Comparison of ENCODE assay signal across 14 cellular contexts in the genomic region with DNA sequence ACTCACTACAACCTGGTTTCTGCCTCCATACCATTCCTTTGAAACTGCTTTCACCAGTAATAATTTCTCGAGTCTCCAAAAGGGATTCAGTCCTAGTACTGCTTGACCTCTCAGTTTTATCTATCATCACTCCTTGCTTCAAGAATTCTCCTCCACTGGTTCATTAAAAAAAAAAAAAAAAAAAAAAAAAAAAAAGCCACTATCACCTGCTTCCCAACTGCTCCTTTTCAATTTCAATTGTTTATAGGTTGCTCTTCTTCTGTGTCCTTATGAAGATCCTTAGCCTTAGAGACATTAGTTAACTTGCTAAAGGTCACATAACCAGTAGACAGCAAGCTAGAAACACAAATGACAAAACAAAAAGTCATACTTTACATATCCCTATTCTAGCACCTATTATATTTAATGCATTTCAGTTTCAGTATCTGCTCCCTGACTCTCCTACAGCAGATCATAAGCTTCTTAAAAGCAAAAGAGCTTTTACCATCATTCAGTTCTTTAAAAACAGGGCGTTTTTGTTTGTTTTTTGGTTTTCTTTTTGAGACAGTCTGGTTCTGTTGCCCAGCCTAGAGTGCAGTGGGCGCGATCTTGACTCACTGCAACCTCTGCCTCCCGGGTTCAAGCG. TPM values are rescaled to one million over a fixed set of nuclear protein-coding genes. Genes with fewer than 3 reads are reported as not detected.
DNase-seq lines count a peak whose midpoint lies in the region; ATAC-seq and TF ChIP-seq lines count a peak whose summit lies in the region.
"Had no signal": no experiment of that assay in that cellular context is flagged by ENCODE, and none has a peak within 500 bp of the region (broad histone marks: within the 10 kb centered on the region; RNA-seq: fewer than 3 reads in every experiment).

No MANE protein-coding gene starts in this region.

- H3K36me3 Mint-ChIP-seq in natural killer cell: no peaks in the 10 kb centered on the region
- no peaks in the 10 kb centered on the region for H3K36me3 Mint-ChIP-seq in natural killer cell treated with Interleukin-12 subunit alpha and Interleukin-12 subunit beta and Interleukin-15 and Interleukin-18, amount 100 ng/mL, for 72 hours
- H3K36me3 Mint-ChIP-seq in activated T-helper 17 cell treated with anti-CD3 and anti-CD28 coated beads, Interleukin-2, amount 50 U/mL, for 72 hours (ENCODE audit: low read depth): peaks cover 36% of the 10 kb centered on the region

- TF ChIP-seq CTCF in natural killer cell (IDR thresholded peaks at IDR 0.05): no peak

- H3K4me1 Mint-ChIP-seq in natural killer cell: peaks cover 54 to 58% of the 10 kb centered on the region in 2 donors
- H3K4me1 Mint-ChIP-seq in natural killer cell treated with Interleukin-12 subunit alpha and Interleukin-12 subunit beta and Interleukin-15 and Interleukin-18, amount 100 ng/mL, for 72 hours (ENCODE audit: low read depth in 2 of 2): peaks cover 47 to 52% of the 10 kb centered on the region in 2 donors
- peaks cover 44% of the 10 kb centered on the region for H3K4me1 Mint-ChIP-seq in activated T-helper 17 cell treated with anti-CD3 and anti-CD28 coated beads, Interleukin-2, amount 50 U/mL, for 72 hours

- no peak for DNase-seq in natural killer cell
- DNase-seq in natural killer cell treated with Interleukin-12 subunit alpha and Interleukin-12 subunit beta and Interleukin-15 and Interleukin-18, amount 100 ng/mL, for 72 hours (ENCODE audit: low spot score): no peak
- no peak for DNase-seq in germinal center (ENCODE audit: low spot score)
- DNase-seq in NCI-H1436 treated with DMSO at 0.1 percent for 48 hours (lab: John Stamatoyannopoulos, UW): no peak
- DNase-seq: activated CD4-positive, CD25-positive, alpha-beta regulatory T cell treated with anti-CD3 and anti-CD28 coated beads, Interleukin-2, amount 50 U/mL, for 72 hours; DMS 273 treated with DMSO at 0.1 percent for 48 hours; Karpas-422; NCI-H1436; NCI-H345; thyroid gland had no signal

- intact Hi-C loops in natural killer cell (cut with micrococcal nuclease): no loop called here

- H3K27me3 Mint-ChIP-seq in natural killer cell (ENCODE audit: low read depth in 2 of 2): no peaks in the 10 kb centered on the region
- H3K27me3 Mint-ChIP-seq in natural killer cell treated with Interleukin-12 subunit alpha and Interleukin-12 subunit beta and Interleukin-15 and Interleukin-18, amount 100 ng/mL, for 72 hours: no peaks in the 10 kb centered on the region
- no peaks in the 10 kb centered on the region for H3K27me3 Mint-ChIP-seq in activated T-helper 17 cell treated with anti-CD3 and anti-CD28 coated beads, Interleukin-2, amount 50 U/mL, for 72 hours

- H3K9me3 Mint-ChIP-seq in natural killer cell: no peaks in the 10 kb centered on the region
- H3K9me3 Mint-ChIP-seq in natural killer cell treated with Interleukin-12 subunit alpha and Interleukin-12 subunit beta and Interleukin-15 and Interleukin-18, amount 100 ng/mL, for 72 hours: no peaks in the 10 kb centered on the region
- no peaks in the 10 kb centered on the region for H3K9me3 Mint-ChIP-seq in activated T-helper 17 cell treated with anti-CD3 and anti-CD28 coated beads, Interleukin-2, amount 50 U/mL, for 72 hours

- ATAC-seq in natural killer cell: peak in 1 of 3 donors; percentile 48
- no peak for ATAC-seq in natural killer cell treated with Interleukin-12 subunit alpha and Interleukin-12 subunit beta and Interleukin-15 and Interleukin-18, amount 100 ng/mL, for 72 hours
- ATAC-seq in GM21786 (IDR thresholded peaks at IDR 0.05; ENCODE audit: unreplicated experiment): peak; percentile 55
- ATAC-seq in activated T-helper 17 cell treated with anti-CD3 and anti-CD28 coated beads, Interleukin-2, amount 50 U/mL, for 72 hours (replicated peaks): no peak
- no peak for ATAC-seq in GM18520 (IDR thresholded peaks at IDR 0.05; ENCODE audit: unreplicated experiment)
- ATAC-seq: Right ventricle myocardium inferior had no signal

- no peak overlapping the region for H3K4me3 Mint-ChIP-seq in natural killer cell
- H3K4me3 Mint-ChIP-seq in natural killer cell treated with Interleukin-12 subunit alpha and Interleukin-12 subunit beta and Interleukin-15 and Interleukin-18, amount 100 ng/mL, for 72 hours: no peak overlapping the region
- H3K4me3 Mint-ChIP-seq in activated T-helper 17 cell treated with anti-CD3 and anti-CD28 coated beads, Interleukin-2, amount 50 U/mL, for 72 hours: peak overlapping the region; percentile 2

- peak overlapping the region; percentile 37 to 73 for H3K27ac Mint-ChIP-seq in natural killer cell
- peak overlapping the region in 1 of 2 donors; percentile 3 for H3K27ac Mint-ChIP-seq in natural killer cell treated with Interleukin-12 subunit alpha and Interleukin-12 subunit beta and Interleukin-15 and Interleukin-18, amount 100 ng/mL, for 72 hours
- peak overlapping the region; percentile 11 for H3K27ac Mint-ChIP-seq in activated T-helper 17 cell treated with anti-CD3 and anti-CD28 coated beads, Interleukin-2, amount 50 U/mL, for 72 hours

RNA-seq across cellular contexts. Expression of a gene that starts 7.1 kb away (rescaled TPM):
- total RNA-seq in natural killer cell: 100 to 1,000 TPM; 122 to 165 (median 145) TPM
- total RNA-seq in natural killer cell treated with Interleukin-12 subunit alpha and Interleukin-12 subunit beta and Interleukin-15 and Interleukin-18, amount 100 ng/mL, for 72 hours: 100 to 1,000 TPM; 173 to 204 TPM
- total RNA-seq in activated T-helper 17 cell treated with anti-CD3 and anti-CD28 coated beads, Interleukin-2, amount 50 U/mL, for 72 hours: 100 to 1,000 TPM; 135 to 174 TPM
